Comparison of ENCODE assay signal across 8 cellular contexts in the genomic region with DNA sequence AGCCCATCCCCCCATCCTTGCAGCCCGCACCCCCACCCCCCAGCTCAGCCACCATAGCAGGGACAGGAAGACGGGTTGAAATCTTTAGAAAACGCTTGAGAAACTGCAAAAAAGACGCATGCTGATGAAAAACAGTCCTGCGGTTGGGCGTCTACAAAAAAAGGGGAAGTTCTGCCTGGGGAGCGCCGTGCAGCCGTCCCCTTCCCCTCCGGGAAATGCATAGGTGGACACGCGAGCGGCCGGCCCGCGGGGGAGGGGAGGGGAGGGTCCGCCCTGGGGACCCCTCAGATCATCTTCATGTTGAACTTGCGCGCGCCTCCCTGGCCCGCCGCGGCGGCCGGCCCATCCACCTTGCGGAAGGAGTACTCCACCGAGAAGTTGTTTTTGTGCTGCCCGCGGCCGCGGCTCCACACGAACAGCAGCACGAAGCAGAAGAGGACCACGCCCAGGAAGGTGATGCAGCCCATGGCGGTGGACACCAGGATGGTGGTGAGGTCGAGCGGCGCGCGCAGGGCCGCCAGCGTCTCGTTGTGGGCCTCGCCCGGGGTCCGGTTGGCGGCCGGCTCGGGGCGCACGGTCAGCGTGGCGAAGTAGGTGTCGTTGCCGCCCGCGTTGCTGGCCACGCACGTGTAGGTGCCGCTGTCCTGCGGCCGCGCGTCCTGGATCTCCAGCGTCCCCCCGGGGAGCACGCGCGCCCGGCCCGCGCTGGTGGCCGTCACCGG. TPM values are rescaled to one million over a fixed set of nuclear protein-coding genes. Genes with fewer than 3 reads are reported as not detected.
DNase-seq lines count a peak whose midpoint lies in the region; FAIRE-seq and TF ChIP-seq lines count a peak whose summit lies in the region.

No MANE protein-coding gene starts in this region.

- H3K79me1 ChIP-seq in trophoblast cell (ENCODE audit: low read length) = no peaks in the 10 kb centered on the region

- H3K14ac ChIP-seq in trophoblast cell (ENCODE audit: low read length) = no peak overlapping the region

- peaks cover 0 to 40% (median 20%) of the 10 kb centered on the region in 11 experiments; a peak in 15 of 22 replicates for H3K36me3 ChIP-seq in BLaER1 treated with 17β-estradiol and CSF1 and Interleukin-3, amounts not matched to agents 10 nM and 100 nM
- H3K36me3 ChIP-seq in WERI-Rb-1 (no peaks in the 10 kb centered on the region), esophagus (ENCODE audit: control insufficient read depth in 2 of 2, insufficient read depth in 2 of 2, low read length in 1 of 2) (no peaks in the 10 kb centered on the region), trophoblast cell (ENCODE audit: control insufficient read depth in 1 of 2, insufficient read depth in 2 of 2, low read length in 2 of 2) (no peaks in the 10 kb centered on the region)

- DNase-seq in HFFc6 (no peak), WERI-Rb-1 (no peak), trophoblast cell (peak in 1 of 2 donors; percentile 26), iPS-NIHi7 (ENCODE audit: extremely low spot score) (no peak), D721Med (ENCODE audit: insufficient read length, low spot score) (no peak), cortex of kidney (lab: John Stamatoyannopoulos, UW) (no peak)

- peaks cover 0 to 34% (median 0%) of the 10 kb centered on the region in 11 experiments; a peak in 4 of 22 replicates for H3K27me3 ChIP-seq in BLaER1 treated with 17β-estradiol and CSF1 and Interleukin-3, amounts not matched to agents 10 nM and 100 nM
- H3K27me3 ChIP-seq in WERI-Rb-1 (ENCODE audit: insufficient read depth, low read depth, severe bottlenecking) (peaks cover 9% of the 10 kb centered on the region), esophagus (ENCODE audit: control insufficient read depth in 1 of 2, insufficient read depth in 2 of 2, low read length in 2 of 2) (peaks cover 0 to 9% of the 10 kb centered on the region in 2 donors), trophoblast cell (ENCODE audit: insufficient read depth, low read length) (peaks cover 49% of the 10 kb centered on the region)

- H2BK12ac ChIP-seq in trophoblast cell (ENCODE audit: low read length) = no peak overlapping the region

- no peak overlapping the region for H4K8ac ChIP-seq in trophoblast cell (ENCODE audit: low read depth, low read length)

- no peak overlapping the region for H2BK120ac ChIP-seq in trophoblast cell (ENCODE audit: insufficient read depth, low read length, poor library complexity)

- no peak overlapping the region for H2AK5ac ChIP-seq in trophoblast cell (ENCODE audit: low read length)

- H3K9ac ChIP-seq in BLaER1 treated with 17β-estradiol and CSF1 and Interleukin-3, amounts not matched to agents 10 nM and 100 nM = peak overlapping the region; percentile 83 to 94 (median 91)
- H3K9ac ChIP-seq in trophoblast cell (ENCODE audit: low read length) = no peak overlapping the region

- no peak for TF ChIP-seq CTCF in HFFc6 (IDR thresholded peaks at IDR 0.05)
- TF ChIP-seq CTCF in WERI-Rb-1 (IDR thresholded peaks at IDR 0.05; ENCODE audit: low read depth, low read length) = no peak
- no peak for TF ChIP-seq CTCF in D721Med (IDR thresholded peaks at IDR 0.05; ENCODE audit: insufficient read depth, missing control alignments)

- H3K4me3 Mint-ChIP-seq in HFFc6 = peak overlapping the region; percentile 45; the same call in 1 of the 2 replicates

- no peak overlapping the region for H3K4ac ChIP-seq in trophoblast cell (ENCODE audit: low read depth, low read length)

- no peak overlapping the region for H2AFZ ChIP-seq in trophoblast cell (ENCODE audit: insufficient read depth, low read length, poor library complexity)

- no peak overlapping the region for H3K23ac ChIP-seq in trophoblast cell (ENCODE audit: low read length)

- H3K4me1 ChIP-seq in BLaER1 treated with 17β-estradiol and CSF1 and Interleukin-3, amounts not matched to agents 10 nM and 100 nM = peaks cover 74 to 97% (median 89%) of the 10 kb centered on the region in 10 experiments
- H3K4me1 ChIP-seq in esophagus (ENCODE audit: control insufficient read depth in 2 of 2, insufficient read depth in 2 of 2, low read length in 1 of 2) (peaks cover 4 to 15% of the 10 kb centered on the region in 2 donors), trophoblast cell (ENCODE audit: control insufficient read depth in 1 of 2, insufficient read depth in 2 of 2, low read length in 2 of 2) (peaks cover 9 to 20% of the 10 kb centered on the region in 2 experiments)

- H3K4me2 ChIP-seq in BLaER1 treated with 17β-estradiol and CSF1 and Interleukin-3, amounts not matched to agents 10 nM and 100 nM = peak overlapping the region; percentile 95 to 100 (median 98)
- peak overlapping the region; percentile 57 for H3K4me2 ChIP-seq in trophoblast cell (ENCODE audit: low read length)

- H2BK5ac ChIP-seq in trophoblast cell (ENCODE audit: low read depth, low read length, poor library complexity) = no peak overlapping the region

- no peak overlapping the region for H4K12ac ChIP-seq in trophoblast cell (ENCODE audit: low read depth, low read length)

- no peak overlapping the region for H4K91ac ChIP-seq in trophoblast cell (ENCODE audit: low read depth, low read length)

- peaks cover 6% of the 10 kb centered on the region; the same call in 1 of the 2 replicates for H3K36me3 Mint-ChIP-seq in HFFc6 (ENCODE audit: low read depth)

- peak overlapping the region; percentile 66 to 99 (median 97); a peak in 21 of 22 replicates for H3K27ac ChIP-seq in BLaER1 treated with 17β-estradiol and CSF1 and Interleukin-3, amounts not matched to agents 10 nM and 100 nM
- no peak overlapping the region for H3K27ac ChIP-seq in WERI-Rb-1
- H3K27ac ChIP-seq in esophagus (ENCODE audit: low read depth in 2 of 2, low read length in 1 of 2) = peak overlapping the region in 1 of 2 donors; percentile 28
- no peak overlapping the region for H3K27ac ChIP-seq in trophoblast cell (ENCODE audit: low read depth, low read length)

- WGBS in esophagus, 2 donors = 2% methylated on average over 63 to 74 of the region's 74 CpGs
- WGBS in trophoblast cell (ENCODE audit: extremely low coverage, insufficient coverage, insufficient read length) = no CpG with 5 or more reads among the region's 74 CpGs

- no peaks in the 10 kb centered on the region for H3K9me3 ChIP-seq in BLaER1 treated with 17β-estradiol and CSF1 and Interleukin-3, amounts not matched to agents 10 nM and 100 nM (replicated peaks in 1 of 11)
- H3K9me3 ChIP-seq in WERI-Rb-1 (ENCODE audit: severe bottlenecking) (no peaks in the 10 kb centered on the region), esophagus (ENCODE audit: control insufficient read depth in 2 of 2, insufficient read depth in 1 of 2, low read depth in 1 of 2, low read length in 1 of 2) (no peaks in the 10 kb centered on the region), trophoblast cell (ENCODE audit: insufficient read depth, low read depth, low read length) (peaks cover 24% of the 10 kb centered on the region)

- H3K27ac Mint-ChIP-seq in HFFc6 = no peak overlapping the region

- H3K79me2 ChIP-seq in trophoblast cell (ENCODE audit: control insufficient read depth, insufficient read depth, low read length, poor library complexity) = no peaks in the 10 kb centered on the region

- no peak for FAIRE-seq in D721Med (lab: Jason Lieb, UNC)

- H4K20me1 ChIP-seq in BLaER1 treated with 17β-estradiol and CSF1 and Interleukin-3, amounts not matched to agents 10 nM and 100 nM = peaks cover 11 to 83% (median 43%) of the 10 kb centered on the region in 11 experiments; a peak in 19 of 22 replicates

- H3K4me3 ChIP-seq in BLaER1 treated with 17β-estradiol and CSF1 and Interleukin-3, amounts not matched to agents 10 nM and 100 nM = peak overlapping the region; percentile 65 to 87 (median 80)
- peak overlapping the region; percentile 10 for H3K4me3 ChIP-seq in WERI-Rb-1 (ENCODE audit: low read depth, low read length)
- peak overlapping the region; percentile 2 to 44 for H3K4me3 ChIP-seq in esophagus (ENCODE audit: low read depth in 1 of 2, low read length in 2 of 2)
- no peak overlapping the region for H3K4me3 ChIP-seq in trophoblast cell (ENCODE audit: low read depth, low read length)

- H3K27me3 Mint-ChIP-seq in HFFc6 (ENCODE audit: insufficient read depth) = peaks cover 31% of the 10 kb centered on the region

- peaks cover 10% of the 10 kb centered on the region for H3K4me1 Mint-ChIP-seq in HFFc6 (ENCODE audit: low read depth)

- no peak overlapping the region for H3K18ac ChIP-seq in trophoblast cell (ENCODE audit: low read length)

- no peaks in the 10 kb centered on the region for H3K9me3 Mint-ChIP-seq in HFFc6

RNA-seq across cellular contexts. Expression of a gene that starts 7.9 kb away (rescaled TPM):
- under 1 TPM; 0.07 to 0.53 (median 0.36) TPM for total RNA-seq in HFFc6 (2021; fragmentation: NEBNext Ultra II Directional; extraction: Animal tissue kit (Norgen Biotek cat#: 25700))
- under 1 TPM; 0.02 to 0.06 TPM for polyA plus RNA-seq in esophagus
- polyA plus RNA-seq in trophoblast cell (2013) = 0.03 TPM in 2 replicates

RNA-seq across cellular contexts. Expression of a gene that starts 18.1 kb away (rescaled TPM):
- total RNA-seq in HFFc6 (2021; fragmentation: NEBNext Ultra II Directional; extraction: Animal tissue kit (Norgen Biotek cat#: 25700)) = not detected
- polyA plus RNA-seq in esophagus = under 1 TPM in 1 of 2 donors, not detected in 1; 0.02 TPM
- polyA plus RNA-seq in trophoblast cell (2013) = not detected in 2 replicates

RNA-seq across cellular contexts. Expression of a gene that starts 33.7 kb away (rescaled TPM):
- under 1 TPM; 0.27 to 0.99 (median 0.72) TPM for total RNA-seq in HFFc6 (2021; fragmentation: NEBNext Ultra II Directional; extraction: Animal tissue kit (Norgen Biotek cat#: 25700))
- polyA plus RNA-seq in esophagus = under 1 TPM; 0.13 to 0.20 TPM
- polyA plus RNA-seq in trophoblast cell (2013) = 0.10 and 0.12 TPM in 2 replicates

RNA-seq across cellular contexts. Expression of a gene that starts 38.5 kb away (rescaled TPM):
- 100 to 1,000 TPM in 5 of 6 experiments, 10 to 100 TPM in 1; 92.1 to 137 (median 118) TPM for total RNA-seq in HFFc6 (2021; fragmentation: NEBNext Ultra II Directional; extraction: Animal tissue kit (Norgen Biotek cat#: 25700))
- polyA plus RNA-seq in esophagus = 100 to 1,000 TPM; 223 to 245 TPM
- 193 and 208 TPM in 2 replicates for polyA plus RNA-seq in trophoblast cell (2013)

RNA-seq across cellular contexts. Expression of a gene that starts 38.6 kb away (rescaled TPM):
- 10 to 100 TPM; 32.9 to 41.8 (median 33.9) TPM for total RNA-seq in HFFc6 (2021; fragmentation: NEBNext Ultra II Directional; extraction: Animal tissue kit (Norgen Biotek cat#: 25700))
- polyA plus RNA-seq in esophagus = 10 to 100 TPM; 27.4 to 59.1 TPM
- 27.5 and 28.8 TPM in 2 replicates for polyA plus RNA-seq in trophoblast cell (2013)

Comparison
In these comparisons a context has a peak if more than half of its experiments do, and no peak if none do; other contexts are left out.
1. H3K27ac ChIP-seq: peak in BLaER1 treated with 17β-estradiol and CSF1 and Interleukin-3, amounts not matched to agents 10 nM and 100 nM (11 of 11); none in WERI-Rb-1 (single experiment) and trophoblast cell (single experiment).